In genomic region chr10:3777876-3778707, GRCh38 we compare ENCODE assay signal across 9 cellular contexts. TPM values are rescaled to one million over a fixed set of nuclear protein-coding genes. Genes with fewer than 3 reads are reported as not detected.
DNase-seq lines count a peak whose midpoint lies in the region; ATAC-seq, FAIRE-seq and TF ChIP-seq lines count a peak whose summit lies in the region.
"Had no signal": no experiment of that assay in that cellular context is flagged by ENCODE, and none has a peak within 500 bp of the region (broad histone marks: within the 10 kb centered on the region; RNA-seq: fewer than 3 reads in every experiment).

No MANE protein-coding gene starts in this region.

- H4K20me1 ChIP-seq in endothelial cell of umbilical vein (replicated peaks; ENCODE audit: control insufficient read depth, extremely low read depth, insufficient read depth, low read length) = no peaks in the 10 kb centered on the region

- intact Hi-C loops in CD4-positive, alpha-beta memory T cell (cut with micrococcal nuclease) = loop anchor here (1.0 to 5.0 kb wide), 2 partner anchors 20 to 34 kb away; no protein-coding TSS in a partner anchor
- intact Hi-C loops in endothelial cell of umbilical vein (cut with micrococcal nuclease) = loop anchor here (1.0 kb wide), 1 partner anchor 323 kb away; no protein-coding TSS in a partner anchor

- POLR2A ChIA-PET in CD4-positive, alpha-beta memory T cell (lab: Charles Lee; ENCODE audit: partially characterized antibody) = interaction anchor here (0.6 to 7.4 kb wide), 31 partner anchors 6 to 879 kb away, joined by 3 to 186 read pairs (median 6); partner anchors contain the start of gene KLF6
- POLR2A ChIA-PET in T-cell (lab: Charles Lee) = interaction anchor here (0.8 to 2.5 kb wide), 12 partner anchors 7 to 249 kb away, joined by 3 to 16 read pairs (median 6); partner anchors contain the start of gene KLF6 (in 1 of the 2)
- POLR2A ChIA-PET in endothelial cell of umbilical vein (lab: Charles Lee) = interaction anchor here (0.6 to 2.6 kb wide), 3 partner anchors 29 to 581 kb away, joined by 3 to 13 read pairs (median 3); no protein-coding TSS in a partner anchor
- POLR2A ChIA-PET in WTC11 (lab: Charles Lee) = interaction anchor here (1.0 kb wide), 1 partner anchor 34 kb away, joined by 3 read pairs; no protein-coding TSS in a partner anchor

- H3K36me3 Mint-ChIP-seq in CD4-positive, alpha-beta memory T cell = peaks cover 75 to 91% of the 10 kb centered on the region in 2 donors
- H3K36me3 Mint-ChIP-seq in T-cell = peaks cover 76% of the 10 kb centered on the region
- H3K36me3 Mint-ChIP-seq in neural crest cell (ENCODE audit: low read depth) = peaks cover 40% of the 10 kb centered on the region
- H3K36me3 Mint-ChIP-seq in WTC11 = peaks cover 55% of the 10 kb centered on the region

- no TSS peak for BruUV-seq in endothelial cell of umbilical vein (replicated peaks; lab: Mats Ljungman, UMichigan)

- peak overlapping the region; percentile 93 to 99 (median 98) for H3K4me3 Mint-ChIP-seq in CD4-positive, alpha-beta memory T cell
- peak overlapping the region; percentile 95 to 100 (median 98) for H3K4me3 Mint-ChIP-seq in T-cell
- peak overlapping the region; percentile 56 for H3K4me3 Mint-ChIP-seq in neural crest cell
- no peak overlapping the region for H3K4me3 Mint-ChIP-seq in WTC11

- no peak for FAIRE-seq in endothelial cell of umbilical vein (lab: Jason Lieb, UNC)

- H3K9me3 ChIP-seq in CD4-positive, alpha-beta memory T cell (ENCODE audit: control insufficient read depth in 1 of 2, low read length in 2 of 2) = no peaks in the 10 kb centered on the region
- no peaks in the 10 kb centered on the region for H3K9me3 ChIP-seq in endothelial cell of umbilical vein (replicated peaks; ENCODE audit: control insufficient read depth, insufficient read depth, low read length)

- no peaks in the 10 kb centered on the region for H3K27me3 ChIP-seq in CD4-positive, alpha-beta memory T cell (ENCODE audit: insufficient read depth, low read length)
- H3K27me3 ChIP-seq in endothelial cell of umbilical vein (ENCODE audit: control insufficient read depth in 2 of 2, insufficient read depth in 2 of 2, low read length in 2 of 2) = no peaks in the 10 kb centered on the region

- H3K27me3 Mint-ChIP-seq in CD4-positive, alpha-beta memory T cell = no peaks in the 10 kb centered on the region
- H3K27me3 Mint-ChIP-seq in T-cell (no peaks in the 10 kb centered on the region), neural crest cell (ENCODE audit: low read depth) (no peaks in the 10 kb centered on the region), WTC11 (ENCODE audit: low read depth) (no peaks in the 10 kb centered on the region)

- CTCF ChIA-PET in CD4-positive, alpha-beta memory T cell (lab: Charles Lee; ENCODE audit: partially characterized antibody) = interaction anchor here (0.6 to 1.9 kb wide), 9 partner anchors 13 to 879 kb away, joined by 3 to 10 read pairs (median 5); no protein-coding TSS in a partner anchor
- CTCF ChIA-PET in T-cell (lab: Charles Lee) (interaction anchor here in 1 of 2 donors (1.0 to 1.7 kb wide), 4 partner anchors 29 to 114 kb away, joined by 3 to 6 read pairs (median 4); no protein-coding TSS in a partner anchor), endothelial cell of umbilical vein (lab: Charles Lee) (interaction anchor here (1.1 to 2.5 kb wide), 6 partner anchors 24 to 879 kb away, joined by 3 to 23 read pairs (median 6); no protein-coding TSS in a partner anchor), WTC11 (lab: Charles Lee) (no interaction called here)

- TF ChIP-seq POLR2A in endothelial cell of umbilical vein (IDR thresholded peaks at IDR 0.05; ENCODE audit: low read depth, low read length) (no peak), GM18505 (IDR thresholded peaks at IDR 0.05; ENCODE audit: borderline replicate concordance, extremely low read depth, insufficient read depth, insufficient read length) (no peak)

- ATAC-seq in T-cell (replicated peaks in 1 of 4) (no peak), GM18505 (IDR thresholded peaks at IDR 0.05; ENCODE audit: unreplicated experiment) (no peak), WTC11 (no peak)

- no peaks in the 10 kb centered on the region for H3K9me1 ChIP-seq in endothelial cell of umbilical vein (replicated peaks; ENCODE audit: control insufficient read depth, extremely low read depth, insufficient read depth, low read length)

- H3K27ac Mint-ChIP-seq in CD4-positive, alpha-beta memory T cell = peak overlapping the region; percentile 83 to 100 (median 99)
- H3K27ac Mint-ChIP-seq in T-cell (peak overlapping the region; percentile 96 to 98), neural crest cell (ENCODE audit: unreplicated experiment) (no peak overlapping the region), WTC11 (no peak overlapping the region)

- H3K27ac ChIP-seq in CD4-positive, alpha-beta memory T cell (ENCODE audit: low read depth, low read length) = peak overlapping the region; percentile 97
- peak overlapping the region; percentile 26 for H3K27ac ChIP-seq in endothelial cell of umbilical vein (ENCODE audit: insufficient read depth, low read depth, low read length)

- H3K4me1 Mint-ChIP-seq in CD4-positive, alpha-beta memory T cell = peaks cover 51 to 95% (median 69%) of the 10 kb centered on the region in 4 donors
- H3K4me1 Mint-ChIP-seq in T-cell (peaks cover 78 to 83% (median 82%) of the 10 kb centered on the region in 3 donors), neural crest cell (peaks cover 43% of the 10 kb centered on the region), WTC11 (peaks cover 50% of the 10 kb centered on the region)

- TF ChIP-seq CTCF in endothelial cell of umbilical vein (IDR thresholded peaks at IDR 0.05; ENCODE audit: extremely low read depth in 1 of 2, insufficient read depth in 1 of 2, low read depth in 1 of 2, low read length in 2 of 2) = no peak
- no peak for TF ChIP-seq CTCF in neural crest cell (conservative IDR thresholded peaks at IDR 0.05)
- no peak for TF ChIP-seq CTCF in WTC11 (IDR thresholded peaks at IDR 0.05)

- H3K4me1 ChIP-seq in CD4-positive, alpha-beta memory T cell (ENCODE audit: insufficient read depth, low read length) = peaks cover 81% of the 10 kb centered on the region
- H3K4me1 ChIP-seq in endothelial cell of umbilical vein (ENCODE audit: control insufficient read depth, extremely low read depth, insufficient read depth, low read length) = peaks cover 57% of the 10 kb centered on the region

- dilution Hi-C loops in endothelial cell of umbilical vein (cut with MboI; ENCODE audit: extremely low pct_ligation_motif_present, low sequenced_read_pairs) = no loop called here

- peak overlapping the region; percentile 52 for H3K4me2 ChIP-seq in endothelial cell of umbilical vein (ENCODE audit: insufficient read depth, low read length)

- DNase-seq in CD4-positive, alpha-beta memory T cell = peak in 1 of 5 donors; percentile 21
- DNase-seq in T-cell (no peak), endothelial cell of umbilical vein (ENCODE audit: low read depth, low spot score) (peak; percentile 42), neural crest cell (ENCODE audit: low read depth, low spot score) (no peak), WTC11 (ENCODE audit: low spot score) (no peak), HPDE6-E6E7 (ENCODE audit: extremely low spot score) (no peak)
- DNase-seq in activated CD4-positive, CD25-positive, alpha-beta regulatory T cell (lab: John Stamatoyannopoulos, UW) = no peak
- DNase-seq: NCI-H1694 had no signal

- H3K9ac ChIP-seq in endothelial cell of umbilical vein (replicated peaks; ENCODE audit: extremely low read depth, insufficient read depth, low read length) = peak overlapping the region; percentile 25

- peaks cover 59% of the 10 kb centered on the region for H3K36me3 ChIP-seq in CD4-positive, alpha-beta memory T cell (ENCODE audit: insufficient read depth, low read length)
- peaks cover 33 to 52% of the 10 kb centered on the region in 2 experiments for H3K36me3 ChIP-seq in endothelial cell of umbilical vein (ENCODE audit: control insufficient read depth in 2 of 2, extremely low read depth in 1 of 2, insufficient read depth in 2 of 2, low read length in 2 of 2)

- H3K4me3 ChIP-seq in CD4-positive, alpha-beta memory T cell (ENCODE audit: low read length in 2 of 2) = peak overlapping the region in 1 of 2 donors; percentile 95
- H3K4me3 ChIP-seq in endothelial cell of umbilical vein (replicated peaks in 1 of 3; ENCODE audit: insufficient read depth in 1 of 3, low read depth in 1 of 3, low read length in 3 of 3) = peak overlapping the region in 1 of 3 experiments; percentile 89

- peaks cover 0 to 33% (median 0%) of the 10 kb centered on the region in 8 donors for H3K9me3 Mint-ChIP-seq in CD4-positive, alpha-beta memory T cell
- H3K9me3 Mint-ChIP-seq in T-cell = no peaks in the 10 kb centered on the region
- H3K9me3 Mint-ChIP-seq in neural crest cell = no peaks in the 10 kb centered on the region
- H3K9me3 Mint-ChIP-seq in WTC11 = no peaks in the 10 kb centered on the region

- H3K79me2 ChIP-seq in endothelial cell of umbilical vein (ENCODE audit: control insufficient read depth, insufficient read depth, low read length) = peaks cover 55% of the 10 kb centered on the region

- H2AFZ ChIP-seq in endothelial cell of umbilical vein (ENCODE audit: low read depth, low read length) = no peak overlapping the region

TF ChIP-seq in endothelial cell of umbilical vein, 7 proteins besides CTCF, POLR2A, EP300 and RAD21:
- TF ChIP-seq GATA2 (IDR thresholded peaks at IDR 0.05; ENCODE audit: insufficient read depth, insufficient read length, low read depth, low read length) = no peak

TF ChIP-seq in WTC11, 78 proteins besides CTCF, POLR2A, EP300 and RAD21:
- TF ChIP-seq TP53 (CRISPR knock-in tag; IDR thresholded peaks at IDR 0.05) = no peak

RNA-seq across cellular contexts. Expression of gene KLF6, which starts 6.9 kb away (rescaled TPM):
- 100 to 1,000 TPM; 291 to 311 TPM for total RNA-seq in CD4-positive, alpha-beta memory T cell
- 100 to 1,000 TPM; 814 to 865 TPM for polyA plus RNA-seq in CD4-positive, alpha-beta memory T cell
- total RNA-seq in T-cell (1,000 to 10,000 TPM in 1 of 5 donors, 100 to 1,000 TPM in 4; 285 to 1,180 (median 400) TPM), endothelial cell of umbilical vein (307 and 330 TPM in 2 replicates), neural crest cell (38.6 and 40.2 TPM in 2 replicates), WTC11 (2021) (25.4 to 27.9 TPM (median 27.3 TPM) in 3 replicates)
- 144 and 183 TPM in 2 replicates for polyA plus RNA-seq in endothelial cell of umbilical vein
- polyA plus RNA-seq in endothelial cell of umbilical vein (2011; cell fraction: cytosol; rRNA removed) = 117 and 146 TPM in 2 replicates
- polyA plus RNA-seq in endothelial cell of umbilical vein (2011; cell fraction: nucleus; rRNA removed) = 913 and 1,014 TPM in 2 replicates
- 258 and 323 TPM in 2 replicates for polyA plus RNA-seq in endothelial cell of umbilical vein (2012)
- polyA minus RNA-seq in endothelial cell of umbilical vein = 717 and 821 TPM in 2 replicates
- polyA minus RNA-seq in endothelial cell of umbilical vein (2011; cell fraction: cytosol; rRNA and poly(A)+ RNA removed) = 6.0 TPM
- polyA minus RNA-seq in endothelial cell of umbilical vein (2011; cell fraction: nucleus; rRNA and poly(A)+ RNA removed) = 1,291 and 1,303 TPM in 2 replicates

Comparison
In these comparisons a context has a peak if more than half of its experiments do, and no peak if none do; other contexts are left out.
1. H3K27ac Mint-ChIP-seq: peak in CD4-positive, alpha-beta memory T cell (7 of 7) and T-cell (2 of 2); none in neural crest cell (single experiment) and WTC11 (single experiment).